In genomic region chr10:132592790-132593788, GRCh38 we compare ENCODE assay signal across 8 cellular contexts. TPM values are rescaled to one million over a fixed set of nuclear protein-coding genes. Genes with fewer than 3 reads are reported as not detected.
A peak's percentile ranks its signal among the peaks of the same experiment; 100 is the strongest.
DNase-seq lines count a peak whose midpoint lies in the region; ATAC-seq and TF ChIP-seq lines count a peak whose summit lies in the region.

No MANE protein-coding gene starts in this region.

- peaks cover 0 to 10% of the 10 kb centered on the region in 2 donors for H3K36me3 Mint-ChIP-seq in CD4-positive, alpha-beta memory T cell
- peaks cover 8% of the 10 kb centered on the region for H3K36me3 Mint-ChIP-seq in endothelial cell (ENCODE audit: low read depth, unreplicated experiment)

- peaks cover 0 to 4% (median 0%) of the 10 kb centered on the region in 8 donors for H3K9me3 Mint-ChIP-seq in CD4-positive, alpha-beta memory T cell
- H3K9me3 Mint-ChIP-seq in endothelial cell (ENCODE audit: unreplicated experiment), result no peaks in the 10 kb centered on the region

- no peaks in the 10 kb centered on the region for H3K9me3 ChIP-seq in CD4-positive, alpha-beta memory T cell (ENCODE audit: control insufficient read depth in 1 of 2, low read length in 2 of 2)

- TF ChIP-seq CTCF in endothelial cell (IDR thresholded peaks at IDR 0.05; ENCODE audit: unreplicated experiment), result no peak

- H3K4me1 ChIP-seq in CD4-positive, alpha-beta memory T cell (ENCODE audit: insufficient read depth, low read length), result peaks cover 30% of the 10 kb centered on the region

- no peak overlapping the region for H3K27ac ChIP-seq in CD4-positive, alpha-beta memory T cell (ENCODE audit: low read depth, low read length)

- H3K27me3 Mint-ChIP-seq in CD4-positive, alpha-beta memory T cell, result no peaks in the 10 kb centered on the region
- H3K27me3 Mint-ChIP-seq in endothelial cell (ENCODE audit: unreplicated experiment), result peaks cover 5% of the 10 kb centered on the region

- H3K4me3 ChIP-seq in CD4-positive, alpha-beta memory T cell (ENCODE audit: low read length in 2 of 2), result no peak overlapping the region

- peak in 1 of 5 donors; percentile 21 for DNase-seq in CD4-positive, alpha-beta memory T cell
- DNase-seq in dermis microvascular lymphatic vessel endothelial cell (ENCODE audit: low read depth in 2 of 2) (peak; percentile 16 to 54), NCI-H82 (lab: John Stamatoyannopoulos, UW) (no peak), NCI-H2196 treated with DMSO at 0.1 percent for 48 hours (lab: John Stamatoyannopoulos, UW; ENCODE audit: unreplicated experiment) (no peak), endothelial cell (ENCODE audit: low spot score) (no peak)
- no peak for DNase-seq in stimulated activated CD4-positive, alpha-beta T cell treated with anti-CD3 and anti-CD28 coated beads, Interleukin-4, amount 100 ng/mL, for 24 hours

- ATAC-seq in GM19397 (IDR thresholded peaks at IDR 0.05; ENCODE audit: unreplicated experiment), result peak; percentile 44
- peak; percentile 65 for ATAC-seq in HG03378 (IDR thresholded peaks at IDR 0.05; ENCODE audit: unreplicated experiment)

- CTCF ChIA-PET in CD4-positive, alpha-beta memory T cell (lab: Charles Lee; ENCODE audit: partially characterized antibody), result no interaction called here

- H3K4me1 Mint-ChIP-seq in CD4-positive, alpha-beta memory T cell, result peaks cover 37 to 83% (median 57%) of the 10 kb centered on the region in 4 donors
- H3K4me1 Mint-ChIP-seq in endothelial cell (ENCODE audit: unreplicated experiment), result peaks cover 39% of the 10 kb centered on the region

- intact Hi-C loops in CD4-positive, alpha-beta memory T cell (cut with micrococcal nuclease), result no loop called here

- no peaks in the 10 kb centered on the region for H3K27me3 ChIP-seq in CD4-positive, alpha-beta memory T cell (ENCODE audit: insufficient read depth, low read length)

- no peaks in the 10 kb centered on the region for H3K36me3 ChIP-seq in CD4-positive, alpha-beta memory T cell (ENCODE audit: insufficient read depth, low read length)

- POLR2A ChIA-PET in CD4-positive, alpha-beta memory T cell (lab: Charles Lee; ENCODE audit: partially characterized antibody), result interaction anchor here (1.7 kb wide), 1 partner anchor 55 kb away, joined by 3 read pairs; no protein-coding TSS in a partner anchor

- peak overlapping the region in 5 of 7 donors; percentile 17 to 58 (median 57) for H3K27ac Mint-ChIP-seq in CD4-positive, alpha-beta memory T cell
- H3K27ac Mint-ChIP-seq in endothelial cell (ENCODE audit: unreplicated experiment), result no peak overlapping the region

- peak overlapping the region in 7 of 8 donors; percentile 2 to 70 (median 41) for H3K4me3 Mint-ChIP-seq in CD4-positive, alpha-beta memory T cell
- no peak overlapping the region for H3K4me3 Mint-ChIP-seq in endothelial cell (ENCODE audit: unreplicated experiment)

RNA-seq across cellular contexts. Expression of gene INPP5A, which starts 55.5 kb away (rescaled TPM):
- 10 to 100 TPM; 18.9 to 19.3 TPM for total RNA-seq in CD4-positive, alpha-beta memory T cell
- polyA plus RNA-seq in CD4-positive, alpha-beta memory T cell, result 1 to 10 TPM in 1 of 2 donors, under 1 TPM in 1; 0.61 to 2.7 TPM
- total RNA-seq in dermis microvascular lymphatic vessel endothelial cell, result 20.9 and 22.3 TPM in 2 replicates
- 45.2 TPM for total RNA-seq in endothelial cell (ENCODE audit: unreplicated experiment)

Comparison
In these comparisons a context has a peak if more than half of its experiments do, and no peak if none do; other contexts are left out.
1. DNase-seq: peak in dermis microvascular lymphatic vessel endothelial cell (2 of 2); none in NCI-H82 (single experiment), stimulated activated CD4-positive, alpha-beta T cell treated with anti-CD3 and anti-CD28 coated beads, Interleukin-4, amount 100 ng/mL, for 24 hours (single experiment), NCI-H2196 treated with DMSO at 0.1 percent for 48 hours (single experiment) and endothelial cell (single experiment).